Comparison of ENCODE assay signal across 16 cellular contexts in the genomic region with DNA sequence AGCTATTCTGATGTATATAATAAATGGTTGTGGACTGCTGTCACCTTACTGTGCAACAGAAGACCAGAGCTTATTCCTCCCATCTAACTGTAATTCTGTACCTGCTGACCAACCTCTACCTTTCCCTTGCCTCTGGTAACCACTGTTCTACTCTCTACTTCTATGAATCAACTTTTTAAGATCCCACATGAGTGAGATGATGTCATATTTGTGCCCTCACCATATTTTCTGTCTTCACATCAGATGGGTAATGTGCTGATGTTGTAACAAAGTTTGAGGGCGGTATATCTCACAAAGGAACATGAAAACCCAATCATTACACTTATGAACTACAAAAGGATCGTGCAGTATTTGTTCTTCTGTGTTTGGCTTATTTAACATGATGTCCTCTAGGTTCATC. TPM values are rescaled to one million over a fixed set of nuclear protein-coding genes. Genes with fewer than 3 reads are reported as not detected.
DNase-seq lines count a peak whose midpoint lies in the region; ATAC-seq, FAIRE-seq and TF ChIP-seq lines count a peak whose summit lies in the region.
"Had no signal": no experiment of that assay in that cellular context is flagged by ENCODE, and none has a peak within 500 bp of the region (broad histone marks: within the 10 kb centered on the region; RNA-seq: fewer than 3 reads in every experiment).

No MANE protein-coding gene starts in this region.

- H4K20me1 ChIP-seq in HepG2 (ENCODE audit: insufficient read depth, low read length): peaks cover 8% of the 10 kb centered on the region; the same call in 1 of the 2 replicates

- peaks cover 9% of the 10 kb centered on the region for H3K79me2 ChIP-seq in HepG2 (ENCODE audit: insufficient read depth, low read length)

- peaks cover 4 to 30% (median 19%) of the 10 kb centered on the region in 4 donors for H3K4me1 Mint-ChIP-seq in CD4-positive, alpha-beta memory T cell
- peaks cover 12% of the 10 kb centered on the region for H3K4me1 Mint-ChIP-seq in stimulated activated effector memory CD8-positive, alpha-beta T cell treated with anti-CD3 and anti-CD28 coated beads, Interleukin-12 subunit alpha, Interleukin-12 subunit beta, amount 100 ng/mL, for 72 hours
- H3K4me1 Mint-ChIP-seq: CD14-positive monocyte had no signal

- H3K27ac ChIP-seq in HepG2 (ENCODE audit: extremely low read length, insufficient read depth, low read length) (no peak overlapping the region), right lobe of liver (no peak overlapping the region), HEK293 (ENCODE audit: extremely low read depth, low read depth, low read length) (no peak overlapping the region)
- H3K27ac ChIP-seq in CD4-positive, alpha-beta memory T cell (ENCODE audit: low read depth, low read length): no peak overlapping the region
- H3K27ac ChIP-seq: A549, HL-60 had no signal

- WGBS in HepG2 (ENCODE audit: low lambda C conversion rate): 95% methylated on average over 2 of the region's 2 CpGs
- WGBS in right lobe of liver (ENCODE audit: insufficient coverage, low coverage, low lambda C conversion rate, missing lambda C conversion rate): 89% methylated on average over 2 of the region's 2 CpGs

- DNase-seq in HepG2 (ENCODE audit: low spot score): no peak
- DNase-seq in right lobe of liver: no peak
- no peak for DNase-seq in CD4-positive, alpha-beta memory T cell
- no peak for DNase-seq in stimulated activated effector memory CD8-positive, alpha-beta T cell treated with anti-CD3 and anti-CD28 coated beads, Interleukin-12 subunit alpha, Interleukin-12 subunit beta, amount 100 ng/mL, for 72 hours (ENCODE audit: low spot score in 2 of 2)
- no peak for DNase-seq in cortex of kidney (lab: John Stamatoyannopoulos, UW)
- DNase-seq: DMS79, GOT3, HFFc6 had no signal

- TF ChIP-seq EP300 in HepG2 (IDR thresholded peaks at IDR 0.05; ENCODE audit: low read depth in 2 of 2, low read length in 2 of 2) (no peak), HepG2 (CRISPR knock-in tag; IDR thresholded peaks at IDR 0.05; ENCODE audit: borderline replicate concordance) (no peak)

- H3K27ac Mint-ChIP-seq in CD4-positive, alpha-beta memory T cell: peak overlapping the region in 5 of 7 donors; percentile 6 to 72 (median 33)
- peak overlapping the region; percentile 5 for H3K27ac Mint-ChIP-seq in stimulated activated effector memory CD8-positive, alpha-beta T cell treated with anti-CD3 and anti-CD28 coated beads, Interleukin-12 subunit alpha, Interleukin-12 subunit beta, amount 100 ng/mL, for 72 hours
- H3K27ac Mint-ChIP-seq: CD14-positive monocyte had no signal

- no peak overlapping the region for H3K4me3 Mint-ChIP-seq in CD4-positive, alpha-beta memory T cell
- no peak overlapping the region for H3K4me3 Mint-ChIP-seq in stimulated activated effector memory CD8-positive, alpha-beta T cell treated with anti-CD3 and anti-CD28 coated beads, Interleukin-12 subunit alpha, Interleukin-12 subunit beta, amount 100 ng/mL, for 72 hours
- H3K4me3 Mint-ChIP-seq: CD14-positive monocyte, HFFc6 had no signal

- intact Hi-C loops in HepG2 (cut with micrococcal nuclease; ENCODE audit: unreplicated experiment): loop anchor here (10.0 kb wide), 2 partner anchors 217 to 327 kb away; partner anchors contain the start of gene CNEP1R1
- intact Hi-C loops in right lobe of liver (cut with DNase I): loop anchor here in 1 of 2 donors (10.0 kb wide), 1 partner anchor 137 kb away; no protein-coding TSS in a partner anchor
- intact Hi-C loops in CD4-positive, alpha-beta memory T cell (cut with micrococcal nuclease): no loop called here

- no peak overlapping the region for H2AFZ ChIP-seq in HepG2 (ENCODE audit: low read length)

- H3K4me1 ChIP-seq in HepG2 (ENCODE audit: insufficient read depth, low read length): no peaks in the 10 kb centered on the region
- peaks cover 0 to 5% (median 0%) of the 10 kb centered on the region in 4 donors for H3K4me1 ChIP-seq in right lobe of liver
- H3K4me1 ChIP-seq in CD4-positive, alpha-beta memory T cell (ENCODE audit: insufficient read depth, low read length): no peaks in the 10 kb centered on the region
- H3K4me1 ChIP-seq in HEK293 (ENCODE audit: control insufficient read depth, insufficient read depth, low read length): no peaks in the 10 kb centered on the region
- H3K4me1 ChIP-seq: A549, HAP-1 had no signal

- no TSS peak for BruUV-seq in HepG2 (replicated peaks; lab: Mats Ljungman, UMichigan)

- no peak overlapping the region for H3K9ac ChIP-seq in HepG2 (ENCODE audit: insufficient read depth, low read depth, low read length)

- H3K4me2 ChIP-seq in HepG2 (ENCODE audit: low read depth, low read length): no peak overlapping the region
- H3K4me2 ChIP-seq: A549 had no signal

- FAIRE-seq in HepG2 (lab: Jason Lieb, UNC): no peak
- FAIRE-seq: A549, K562 had no signal

- H3K27me3 Mint-ChIP-seq in CD4-positive, alpha-beta memory T cell: no peaks in the 10 kb centered on the region

- in situ Hi-C loops in HepG2 (cut with HindIII; ENCODE audit: extremely low pct_ligation_motif_present, low pct_unique_long_range_greater_than_20kb): loop anchor here (25.0 kb wide), 1 partner anchor 315 kb away; the partner anchor contains the start of gene CNEP1R1

- no peak for ATAC-seq in HepG2
- no peak for ATAC-seq in right lobe of liver
- ATAC-seq in stimulated activated effector memory CD8-positive, alpha-beta T cell treated with anti-CD3 and anti-CD28 coated beads, Interleukin-12 subunit alpha, Interleukin-12 subunit beta, amount 100 ng/mL, for 72 hours: peak; percentile 52
- no peak for ATAC-seq in HG03045 (IDR thresholded peaks at IDR 0.05; ENCODE audit: unreplicated experiment)
- ATAC-seq: A549, GM12878, K562 had no signal

- TF ChIP-seq CTCF in HepG2 (CRISPR knock-in tag; IDR thresholded peaks at IDR 0.05): no peak
- TF ChIP-seq CTCF in right lobe of liver (IDR thresholded peaks at IDR 0.05): no peak
- no peak for TF ChIP-seq CTCF in HEK293 (tag by site-specific recombination; IDR thresholded peaks at IDR 0.05)

- CTCF ChIA-PET in HepG2 (lab: Yijun Ruan, JAX; ENCODE audit: low intra/inter-chr PET ratio, low total read pairs) (no interaction called here), HEK293 (lab: Yijun Ruan, JAX) (interaction anchor here (1.5 kb wide), 1 partner anchor 9 kb away, joined by 4 read pairs; no protein-coding TSS in a partner anchor)
- CTCF ChIA-PET in CD4-positive, alpha-beta memory T cell (lab: Charles Lee; ENCODE audit: partially characterized antibody): interaction anchor here (1.1 to 16.6 kb wide), 7 partner anchors 10 to 315 kb away, joined by 3 to 628 read pairs (median 126); partner anchors contain the start of gene ADCY7

- no peaks in the 10 kb centered on the region for H3K27me3 ChIP-seq in HepG2 (ENCODE audit: control insufficient read depth in 1 of 2, insufficient read depth in 2 of 2, low read length in 2 of 2)
- no peaks in the 10 kb centered on the region for H3K27me3 ChIP-seq in right lobe of liver
- H3K27me3 ChIP-seq in CD4-positive, alpha-beta memory T cell (ENCODE audit: insufficient read depth, low read length): no peaks in the 10 kb centered on the region

- TF ChIP-seq RAD21 in HepG2 (CRISPR knock-in tag; IDR thresholded peaks at IDR 0.05): no peak

- H3K36me3 ChIP-seq in HepG2 (replicated peaks in 1 of 2; ENCODE audit: control insufficient read depth in 1 of 2, insufficient read depth in 2 of 2, low read length in 2 of 2): peaks cover 16 to 57% of the 10 kb centered on the region in 2 experiments
- H3K36me3 ChIP-seq in right lobe of liver: peaks cover 0 to 40% (median 15%) of the 10 kb centered on the region in 4 donors
- H3K36me3 ChIP-seq in CD4-positive, alpha-beta memory T cell (ENCODE audit: insufficient read depth, low read length): peaks cover 31% of the 10 kb centered on the region
- H3K36me3 ChIP-seq in HEK293 (ENCODE audit: control insufficient read depth in 2 of 2, insufficient read depth in 1 of 2, low read length in 2 of 2): peaks cover 32 to 70% of the 10 kb centered on the region in 2 experiments

- H3K36me3 Mint-ChIP-seq in CD4-positive, alpha-beta memory T cell: peaks cover 41 to 64% of the 10 kb centered on the region in 2 donors
- H3K36me3 Mint-ChIP-seq in stimulated activated effector memory CD8-positive, alpha-beta T cell treated with anti-CD3 and anti-CD28 coated beads, Interleukin-12 subunit alpha, Interleukin-12 subunit beta, amount 100 ng/mL, for 72 hours: peaks cover 82% of the 10 kb centered on the region

- H3K9me3 Mint-ChIP-seq in CD4-positive, alpha-beta memory T cell: peaks cover 0 to 3% (median 0%) of the 10 kb centered on the region in 8 donors
- no peaks in the 10 kb centered on the region for H3K9me3 Mint-ChIP-seq in stimulated activated effector memory CD8-positive, alpha-beta T cell treated with anti-CD3 and anti-CD28 coated beads, Interleukin-12 subunit alpha, Interleukin-12 subunit beta, amount 100 ng/mL, for 72 hours
- H3K9me3 Mint-ChIP-seq: HFFc6 had no signal

- POLR2A ChIA-PET in HepG2 (lab: Yijun Ruan, JAX) (no interaction called here), HEK293 (lab: Yijun Ruan, JAX) (no interaction called here)
- POLR2A ChIA-PET in CD4-positive, alpha-beta memory T cell (lab: Charles Lee; ENCODE audit: partially characterized antibody): interaction anchor here (1.1 to 14.4 kb wide), 4 partner anchors 11 to 393 kb away, joined by 3 to 297 read pairs (median 106); partner anchors contain the start of gene ADCY7

- H3K4me3 ChIP-seq in HepG2 (replicated peaks in 1 of 3; ENCODE audit: insufficient read depth in 1 of 3, low read depth in 2 of 3, low read length in 3 of 3) (no peak overlapping the region), right lobe of liver (no peak overlapping the region), HEK293 (ENCODE audit: low read depth, low read length) (no peak overlapping the region)
- no peak overlapping the region for H3K4me3 ChIP-seq in CD4-positive, alpha-beta memory T cell (ENCODE audit: low read length in 2 of 2)
- H3K4me3 ChIP-seq: A549, GM12878, HAP-1, K562 had no signal

- TF ChIP-seq POLR2A in HepG2 (IDR thresholded peaks at IDR 0.05; ENCODE audit: insufficient read depth in 1 of 2, low read depth in 2 of 2, low read length in 2 of 2): no peak
- no peak for TF ChIP-seq POLR2A in right lobe of liver (IDR thresholded peaks at IDR 0.05)

- 0 out of 2 replicates have a peak, but pooled peaks cover 4% of the 10 kb centered on the region for H3K9me3 ChIP-seq in HepG2 (ENCODE audit: low read length)
- no peaks in the 10 kb centered on the region for H3K9me3 ChIP-seq in right lobe of liver
- no peaks in the 10 kb centered on the region for H3K9me3 ChIP-seq in CD4-positive, alpha-beta memory T cell (ENCODE audit: control insufficient read depth in 1 of 2, low read length in 2 of 2)
- no peaks in the 10 kb centered on the region for H3K9me3 ChIP-seq in HEK293 (ENCODE audit: control insufficient read depth, insufficient read depth, low read depth, low read length)
- H3K9me3 ChIP-seq: A549, HAP-1 had no signal

RNA-seq across cellular contexts. Expression of gene BRD7, which starts 16.8 kb away (rescaled TPM):
- total RNA-seq in HepG2 (2016; rRNA removed; fragmentation: Illumina TruSeq; extraction: Trizol) (149 and 169 TPM in 2 replicates), right lobe of liver (10 to 100 TPM; 16.9 to 24.1 (median 20.2) TPM)
- total RNA-seq in HepG2 (2016; cell fraction: cytosol; rRNA removed; fragmentation: Illumina TruSeq; extraction: Trizol; ENCODE audit: low read depth): 102 and 109 TPM in 2 replicates
- 149 and 160 TPM in 2 replicates for total RNA-seq in HepG2 (2016; cell fraction: insoluble cytoplasmic fraction; rRNA removed; fragmentation: Illumina TruSeq; extraction: Trizol)
- 211 and 234 TPM in 2 replicates for total RNA-seq in HepG2 (2016; cell fraction: membrane; rRNA removed; fragmentation: Illumina TruSeq; extraction: Trizol)
- total RNA-seq in HepG2 (2016; cell fraction: nucleus; rRNA removed; fragmentation: Illumina TruSeq; extraction: Trizol): 80.9 and 96.6 TPM in 2 replicates
- polyA plus RNA-seq in HepG2 (2011; rRNA removed): 68.3 and 82.3 TPM in 2 replicates
- polyA plus RNA-seq in HepG2 (2011; cell fraction: cytosol; rRNA removed): 30.2 and 39.5 TPM in 2 replicates
- polyA plus RNA-seq in HepG2 (2011; cell fraction: nucleus; rRNA removed): 39.2 and 41.3 TPM in 2 replicates
- 76.6 and 93.4 TPM in 2 replicates for polyA plus RNA-seq in HepG2 (2012)
- 116 and 129 TPM in 2 replicates for polyA plus RNA-seq in HepG2 (2016; cell fraction: cytosol; fragmentation: Illumina TruSeq; extraction: Trizol; ENCODE audit: low read depth)
- 172 and 183 TPM in 2 replicates for polyA plus RNA-seq in HepG2 (2016; cell fraction: insoluble cytoplasmic fraction; fragmentation: Illumina TruSeq; extraction: Trizol; ENCODE audit: low read depth)
- 185 and 200 TPM in 2 replicates for polyA plus RNA-seq in HepG2 (2016; cell fraction: membrane; fragmentation: Illumina TruSeq; extraction: Trizol; ENCODE audit: low read depth)
- 132 and 135 TPM in 2 replicates for polyA plus RNA-seq in HepG2 (2016; cell fraction: nucleus; fragmentation: Illumina TruSeq; extraction: Trizol; ENCODE audit: insufficient read depth, low read depth)
- 44.7 and 45.9 TPM in 2 replicates for polyA minus RNA-seq in HepG2 (2011; rRNA and poly(A)+ RNA removed; ENCODE audit: low replicate concordance)
- 31.4 and 39.7 TPM in 2 replicates for polyA minus RNA-seq in HepG2 (2011; cell fraction: cytosol; rRNA and poly(A)+ RNA removed)
- polyA minus RNA-seq in HepG2 (2011; cell fraction: nucleus; rRNA and poly(A)+ RNA removed): 67.1 and 72.9 TPM in 2 replicates
- total RNA-seq in CD4-positive, alpha-beta memory T cell: 10 to 100 TPM; 86.6 to 97.7 TPM
- 10 to 100 TPM; 18.1 to 67.3 TPM for polyA plus RNA-seq in CD4-positive, alpha-beta memory T cell

Comparison
In these comparisons a context has a peak if more than half of its experiments do, and no peak if none do; other contexts are left out.
1. Of the 63 proteins assayed by ChIP-seq in both HepG2 and HEK293: peak only in HepG2: none; only in HEK293: ATF2; in both: none; in neither: 62.